ENCODE assay signal across 16 cellular contexts in genomic region chr4:81627617-81628016, GRCh38.
DNase-seq lines count a peak whose midpoint lies in the region; ATAC-seq and TF ChIP-seq lines count a peak whose summit lies in the region.
"Had no signal": no experiment of that assay in that cellular context is flagged by ENCODE, and none has a peak within 500 bp of the region (broad histone marks: within the 10 kb centered on the region; RNA-seq: fewer than 3 reads in every experiment).

No MANE protein-coding gene starts in this region.

- H3K27ac Mint-ChIP-seq in T-cell: no peak overlapping the region
- H3K27ac Mint-ChIP-seq: H9 had no signal

- WGBS in GM23248 (ENCODE audit: low coverage in 1 of 2, low lambda C conversion rate in 2 of 2, missing lambda C conversion rate in 2 of 2), 2 experiments: 89 to 90% methylated on average over 2 of the region's 2 CpGs
- no CpG with 5 or more reads among the region's 2 CpGs for WGBS in mesendoderm (ENCODE audit: extremely low coverage, insufficient coverage, low lambda C conversion rate)

- peaks cover 0 to 9% (median 2%) of the 10 kb centered on the region in 3 donors for H3K4me1 Mint-ChIP-seq in T-cell
- H3K4me1 Mint-ChIP-seq: CD8-positive, alpha-beta memory T cell had no signal

- H3K36me3 ChIP-seq in GM23248 (ENCODE audit: low read depth): no peaks in the 10 kb centered on the region
- H3K36me3 ChIP-seq in mesendoderm (ENCODE audit: control insufficient read depth, insufficient read depth, low read length): no peaks in the 10 kb centered on the region
- H3K36me3 ChIP-seq: Peyer's patch had no signal

- ATAC-seq in T-cell (replicated peaks in 1 of 4) (no peak), esophagus mucosa (no peak)
- ATAC-seq: K562 had no signal

- no peaks in the 10 kb centered on the region for H3K9me3 Mint-ChIP-seq in T-cell
- H3K9me3 Mint-ChIP-seq: CD8-positive, alpha-beta memory T cell; H9 had no signal

- H3K4me1 ChIP-seq in GM23248 (ENCODE audit: insufficient read depth) (peaks cover 12% of the 10 kb centered on the region), mesendoderm (ENCODE audit: control insufficient read depth, low read depth, low read length) (no peaks in the 10 kb centered on the region)
- H3K4me1 ChIP-seq: Peyer's patch had no signal

- H2BK5ac ChIP-seq in mesendoderm (ENCODE audit: low read length): no peak overlapping the region

- H2BK15ac ChIP-seq in mesendoderm (replicated peaks; ENCODE audit: low read depth): no peak overlapping the region

- no peak overlapping the region for H2BK120ac ChIP-seq in mesendoderm (ENCODE audit: low read depth, low read length)

- H3F3A ChIP-seq in GM23248 (ENCODE audit: insufficient read depth): peaks cover 19% of the 10 kb centered on the region

- H3K4me2 ChIP-seq in GM23248 (ENCODE audit: unreplicated experiment): no peak overlapping the region
- H3K4me2 ChIP-seq in mesendoderm (ENCODE audit: low read length): no peak overlapping the region

- H3K27me3 ChIP-seq in GM23248 (replicated peaks; ENCODE audit: insufficient read depth) (no peaks in the 10 kb centered on the region), mesendoderm (ENCODE audit: insufficient read depth, low read length, poor library complexity) (no peaks in the 10 kb centered on the region)
- H3K27me3 ChIP-seq: Peyer's patch had no signal

- no peaks in the 10 kb centered on the region for H3K9me2 ChIP-seq in GM23248 (ENCODE audit: insufficient read depth)

- no peaks in the 10 kb centered on the region for H3K36me3 Mint-ChIP-seq in T-cell
- H3K36me3 Mint-ChIP-seq: CD8-positive, alpha-beta memory T cell had no signal

- H3K9ac ChIP-seq in GM23248: no peak overlapping the region
- no peak overlapping the region for H3K9ac ChIP-seq in mesendoderm (ENCODE audit: low read length)

- TF ChIP-seq CTCF in astrocyte of the cerebellum (IDR thresholded peaks at IDR 0.05; ENCODE audit: low read depth, low read length, missing control alignments): no peak

- H2AK5ac ChIP-seq in mesendoderm (ENCODE audit: low read length): no peak overlapping the region

- H3K79me1 ChIP-seq in mesendoderm (ENCODE audit: low read length): no peaks in the 10 kb centered on the region

- H3K27ac ChIP-seq in GM23248: no peak overlapping the region
- peak overlapping the region; percentile 40 for H3K27ac ChIP-seq in mesendoderm (ENCODE audit: low read depth, low read length)

- H3K9me3 ChIP-seq in GM23248 (ENCODE audit: low read depth): no peaks in the 10 kb centered on the region
- H3K9me3 ChIP-seq: Peyer's patch had no signal

- H3K79me2 ChIP-seq in GM23248 (ENCODE audit: insufficient read depth) (no peaks in the 10 kb centered on the region), mesendoderm (ENCODE audit: control insufficient read depth, insufficient read depth, low read length) (no peaks in the 10 kb centered on the region)

- H3K4me3 ChIP-seq in GM23248 (no peak overlapping the region), astrocyte of the cerebellum (ENCODE audit: low read depth, low read length) (no peak overlapping the region), mesendoderm (ENCODE audit: low read length) (no peak overlapping the region)
- H3K4me3 ChIP-seq: K562, Peyer's patch had no signal

- H3K18ac ChIP-seq in mesendoderm (ENCODE audit: low read length): no peak overlapping the region

- H4K20me1 ChIP-seq in GM23248 (ENCODE audit: insufficient read depth): no peaks in the 10 kb centered on the region

- no peaks in the 10 kb centered on the region for H3K27me3 Mint-ChIP-seq in T-cell
- H3K27me3 Mint-ChIP-seq: CD8-positive, alpha-beta memory T cell had no signal

- no peak overlapping the region for H3K4me3 Mint-ChIP-seq in T-cell
- H3K4me3 Mint-ChIP-seq: CD8-positive, alpha-beta memory T cell; H9 had no signal

- POLR2A ChIA-PET in T-cell (lab: Charles Lee): interaction anchor here in 1 of 2 donors (0.5 kb wide), 1 partner anchor 184 kb away, joined by 3 read pairs; no protein-coding TSS in a partner anchor

- H4K8ac ChIP-seq in mesendoderm (ENCODE audit: low read depth, low read length): no peak overlapping the region

- no peak overlapping the region for H4K5ac ChIP-seq in mesendoderm (ENCODE audit: low read length)

- no peak overlapping the region for H3K23ac ChIP-seq in mesendoderm (ENCODE audit: low read length)

- H2AFZ ChIP-seq in GM23248: no peak overlapping the region

- no peak overlapping the region for H3K4ac ChIP-seq in mesendoderm (ENCODE audit: low read depth, low read length)

- H3K56ac ChIP-seq in mesendoderm (ENCODE audit: low read length): peak overlapping the region; percentile 35

- DNase-seq in GM23248 (peak; percentile 10), astrocyte of the cerebellum (ENCODE audit: low read depth) (peak; percentile 3), islet precursor cell (peak; percentile 66), mesendoderm (peak; percentile 80), T-cell (no peak), amniotic stem cell (lab: John Stamatoyannopoulos, UW) (no peak), DMS79 treated with DMSO at 0.1 percent for 48 hours (lab: John Stamatoyannopoulos, UW) (no peak)
- DNase-seq: CD8-positive, alpha-beta memory T cell; DMS53; H9; NCI-H1105; NCI-H2081; NCI-H446 treated with DMSO at 0.1 percent for 48 hours; Peyer's patch had no signal

- CTCF ChIA-PET in T-cell (lab: Charles Lee): interaction anchor here in 1 of 2 donors (0.7 kb wide), 1 partner anchor 530 kb away, joined by 4 read pairs; no protein-coding TSS in a partner anchor

- in situ Hi-C loops in GM23248 (cut with MboI) (no loop called here), astrocyte of the cerebellum (cut with HindIII; ENCODE audit: low sequenced_read_pairs) (no loop called here)

Comparison
In these comparisons a context has a peak if more than half of its experiments do, and no peak if none do; other contexts are left out.
1. DNase-seq: peak in GM23248 (single experiment), astrocyte of the cerebellum (single experiment), islet precursor cell (single experiment) and mesendoderm (single experiment); none in T-cell (0 of 34), amniotic stem cell (single experiment) and DMS79 treated with DMSO at 0.1 percent for 48 hours (single experiment).